ENCODE assay signal across 8 cellular contexts in genomic region chr16:4625617-4626159, GRCh38. TPM values are rescaled to one million over a fixed set of nuclear protein-coding genes. Genes with fewer than 3 reads are reported as not detected.
DNase-seq lines count a peak whose midpoint lies in the region; ATAC-seq, FAIRE-seq and TF ChIP-seq lines count a peak whose summit lies in the region.

No MANE protein-coding gene starts in this region.

- POLR2A ChIA-PET in A549 (lab: Yijun Ruan, JAX) (interaction anchor here (1.0 kb wide), 1 partner anchor 10 kb away, joined by 5 read pairs; no protein-coding TSS in a partner anchor), HCT116 (lab: Charles Lee) (no interaction called here)

- intact Hi-C loops in HCT116 (cut with micrococcal nuclease): no loop called here

- peak overlapping the region; percentile 96 for H3K9ac ChIP-seq in HCT116 (ENCODE audit: low read length)

- H3K9me2 ChIP-seq in HCT116 (ENCODE audit: insufficient read depth): no peaks in the 10 kb centered on the region

- BruUV-seq in HCT116 (replicated peaks; lab: Mats Ljungman, UMichigan): TSS peak; percentile 59

- H3K79me2 ChIP-seq in HCT116 (ENCODE audit: insufficient read depth, low read length): peaks cover 54% of the 10 kb centered on the region

- DNase-seq in A549 (ENCODE audit: low read depth in 1 of 2, low spot score in 1 of 2): no peak
- DNase-seq in HCT116 (ENCODE audit: low read depth, low spot score): no peak
- no peak for DNase-seq in activated naive CD8-positive, alpha-beta T cell treated with anti-CD3 and anti-CD28 coated beads for 36 hours
- DNase-seq in immature natural killer cell: no peak
- DNase-seq in NCI-H187 (lab: John Stamatoyannopoulos, UW): no peak
- DNase-seq in NCI-H82 treated with DMSO at 0.1 percent for 48 hours (lab: John Stamatoyannopoulos, UW; ENCODE audit: unreplicated experiment): no peak
- no peak for DNase-seq in GM03348 (ENCODE audit: low spot score)

- TF ChIP-seq CTCF in A549 (IDR thresholded peaks at IDR 0.05): no peak
- TF ChIP-seq CTCF in HCT116 (IDR thresholded peaks at IDR 0.05 in 2 of 3, conservative IDR thresholded peaks at IDR 0.05 in 1 of 3; ENCODE audit: borderline replicate concordance in 1 of 3, insufficient read depth in 1 of 3, low read depth in 2 of 3, low read length in 2 of 3): no peak

- no peak for TF ChIP-seq RAD21 in A549 (conservative IDR thresholded peaks at IDR 0.05 in 1 of 2, IDR thresholded peaks at IDR 0.05 in 1 of 2)
- no peak for TF ChIP-seq RAD21 in HCT116 (IDR thresholded peaks at IDR 0.05; ENCODE audit: low read depth)

- H3K27me3 ChIP-seq in HCT116 (ENCODE audit: insufficient read depth, low read length): no peaks in the 10 kb centered on the region

- no peak for FAIRE-seq in A549 (lab: Jason Lieb, UNC)

- CTCF ChIA-PET in A549 (lab: Yijun Ruan, JAX) (interaction anchor here (0.7 to 3.0 kb wide), 6 partner anchors 8 to 174 kb away, joined by 3 to 35 read pairs (median 7); no protein-coding TSS in a partner anchor), HCT116 (lab: Charles Lee) (interaction anchor here (1.3 kb wide), 1 partner anchor 10 kb away, joined by 5 read pairs; no protein-coding TSS in a partner anchor)

- H3K4me1 Mint-ChIP-seq in activated naive CD8-positive, alpha-beta T cell treated with anti-CD3 and anti-CD28 coated beads for 36 hours: peaks cover 24% of the 10 kb centered on the region
- peaks cover 38 to 40% of the 10 kb centered on the region in 2 donors for H3K4me1 Mint-ChIP-seq in immature natural killer cell

- peak overlapping the region; percentile 98 for H3K27ac Mint-ChIP-seq in activated naive CD8-positive, alpha-beta T cell treated with anti-CD3 and anti-CD28 coated beads for 36 hours
- peak overlapping the region; percentile 96 to 100 (median 98) for H3K27ac Mint-ChIP-seq in immature natural killer cell

- H3K27ac ChIP-seq in A549 (peak overlapping the region; percentile 94 to 97), HCT116 (ENCODE audit: low read depth, low read length) (peak overlapping the region; percentile 95), temporal lobe (ENCODE audit: low read depth, low read length) (peak overlapping the region; percentile 84)

- no peaks in the 10 kb centered on the region for H3K36me3 ChIP-seq in HCT116 (ENCODE audit: control insufficient read depth in 1 of 2, insufficient read depth in 2 of 2, low read length in 2 of 2)

- no peak for TF ChIP-seq POLR2A in A549 (IDR thresholded peaks at IDR 0.05; ENCODE audit: low read length)
- TF ChIP-seq POLR2A in HCT116 (IDR thresholded peaks at IDR 0.05; ENCODE audit: borderline replicate concordance, extremely low read depth, insufficient read depth, insufficient read length): no peak

- TF ChIP-seq EP300 in A549 (IDR thresholded peaks at IDR 0.05): no peak

- H3K4me1 ChIP-seq in A549 (peaks cover 11% of the 10 kb centered on the region), HCT116 (ENCODE audit: control insufficient read depth in 1 of 2, insufficient read depth in 2 of 2, low read length in 2 of 2) (peaks cover 15 to 21% of the 10 kb centered on the region in 2 experiments)

- no peaks in the 10 kb centered on the region for H3K27me3 Mint-ChIP-seq in activated naive CD8-positive, alpha-beta T cell treated with anti-CD3 and anti-CD28 coated beads for 36 hours
- H3K27me3 Mint-ChIP-seq in immature natural killer cell (ENCODE audit: low read depth in 3 of 3): peaks cover 3 to 12% (median 8%) of the 10 kb centered on the region in 3 donors

- H2AFZ ChIP-seq in HCT116 (ENCODE audit: low read depth, low read length, poor library complexity, severe bottlenecking): no peak overlapping the region

- H3K4me3 Mint-ChIP-seq in activated naive CD8-positive, alpha-beta T cell treated with anti-CD3 and anti-CD28 coated beads for 36 hours: peak overlapping the region; percentile 98
- H3K4me3 Mint-ChIP-seq in immature natural killer cell: peak overlapping the region; percentile 94 to 99 (median 98)

- peaks cover 28% of the 10 kb centered on the region for H3K36me3 Mint-ChIP-seq in activated naive CD8-positive, alpha-beta T cell treated with anti-CD3 and anti-CD28 coated beads for 36 hours
- H3K36me3 Mint-ChIP-seq in immature natural killer cell: no peaks in the 10 kb centered on the region

- RAD21 ChIA-PET in HCT116 (lab: Charles Lee; ENCODE audit: low non-redundant PET in 1 of 2, low total read pairs in 2 of 2, uncharacterized antibody in 2 of 2, unreplicated experiment in 2 of 2): no interaction called here

- no peaks in the 10 kb centered on the region for H3K9me3 Mint-ChIP-seq in activated naive CD8-positive, alpha-beta T cell treated with anti-CD3 and anti-CD28 coated beads for 36 hours
- no peaks in the 10 kb centered on the region for H3K9me3 Mint-ChIP-seq in immature natural killer cell

- H4K20me1 ChIP-seq in HCT116 (ENCODE audit: insufficient read depth): no peaks in the 10 kb centered on the region

- ATAC-seq in A549: peak in 1 of 2 experiments; percentile 7; a peak in 2 of 6 replicates
- no peak for ATAC-seq in HCT116

- H3K4me2 ChIP-seq in A549: peak overlapping the region; percentile 97
- peak overlapping the region; percentile 89 for H3K4me2 ChIP-seq in HCT116 (ENCODE audit: low read length)

- 17% methylated on average over 9 of the region's 9 CpGs for WGBS in A549 (ENCODE audit: missing lambda C conversion rate)

- H3K4me3 ChIP-seq in A549 (peak overlapping the region; percentile 94), HCT116 (replicated peaks in 1 of 2; ENCODE audit: low read depth in 1 of 2, low read length in 2 of 2) (peak overlapping the region; percentile 86 to 87)

- H3K9me3 ChIP-seq in A549: no peaks in the 10 kb centered on the region
- no peaks in the 10 kb centered on the region for H3K9me3 ChIP-seq in HCT116 (ENCODE audit: control insufficient read depth in 1 of 2, insufficient read depth in 1 of 2, low read depth in 1 of 2, low read length in 2 of 2)

TF ChIP-seq in A549, 52 proteins besides CTCF, POLR2A, EP300 and RAD21 (continues in another document):
- TF ChIP-seq ZC3H11A (IDR thresholded peaks at IDR 0.05) (no peak), TFCP2L1 (CRISPR knock-in tag; IDR thresholded peaks at IDR 0.05) (no peak), NR3C1 (IDR thresholded peaks at IDR 0.05) (no peak), BHLHE40 (IDR thresholded peaks at IDR 0.05; ENCODE audit: low read depth, low read length) (no peak), CHD4 (IDR thresholded peaks at IDR 0.05; ENCODE audit: borderline replicate concordance) (no peak), JUNB (IDR thresholded peaks at IDR 0.05) (no peak), TP53 (CRISPR knock-in tag; IDR thresholded peaks at IDR 0.05) (no peak), HOXB5 (CRISPR knock-in tag; IDR thresholded peaks at IDR 0.05) (no peak)
- TF ChIP-seq, protein P1, sequence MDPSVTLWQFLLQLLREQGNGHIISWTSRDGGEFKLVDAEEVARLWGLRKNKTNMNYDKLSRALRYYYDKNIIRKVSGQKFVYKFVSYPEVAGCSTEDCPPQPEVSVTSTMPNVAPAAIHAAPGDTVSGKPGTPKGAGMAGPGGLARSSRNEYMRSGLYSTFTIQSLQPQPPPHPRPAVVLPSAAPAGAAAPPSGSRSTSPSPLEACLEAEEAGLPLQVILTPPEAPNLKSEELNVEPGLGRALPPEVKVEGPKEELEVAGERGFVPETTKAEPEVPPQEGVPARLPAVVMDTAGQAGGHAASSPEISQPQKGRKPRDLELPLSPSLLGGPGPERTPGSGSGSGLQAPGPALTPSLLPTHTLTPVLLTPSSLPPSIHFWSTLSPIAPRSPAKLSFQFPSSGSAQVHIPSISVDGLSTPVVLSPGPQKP (IDR thresholded peaks at IDR 0.05; ENCODE audit: low read depth, low read length): no peak

TF ChIP-seq in HCT116, 20 proteins besides CTCF, POLR2A, EP300 and RAD21 (continues in another document):
- TF ChIP-seq, protein P2, sequence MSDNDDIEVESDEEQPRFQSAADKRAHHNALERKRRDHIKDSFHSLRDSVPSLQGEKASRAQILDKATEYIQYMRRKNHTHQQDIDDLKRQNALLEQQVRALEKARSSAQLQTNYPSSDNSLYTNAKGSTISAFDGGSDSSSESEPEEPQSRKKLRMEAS (IDR thresholded peaks at IDR 0.05): no peak
- TF ChIP-seq ZNF274 (IDR thresholded peaks at IDR 0.05; ENCODE audit: low read depth, low read length) (no peak), SIN3A (IDR thresholded peaks at IDR 0.05; ENCODE audit: low read depth) (no peak)

RNA-seq across cellular contexts. Expression of gene MGRN1, which starts 1.1 kb away (rescaled TPM):
- polyA plus RNA-seq in A549 (2011; rRNA removed): 4.3 and 8.2 TPM in 2 replicates
- 13.8 and 18.5 TPM in 2 replicates for polyA plus RNA-seq in A549 (2012; cell fraction: cytosol; rRNA removed)
- polyA plus RNA-seq in A549 (2012; cell fraction: nucleus; rRNA removed): 34.4 and 34.6 TPM in 2 replicates
- 28.2 to 30.6 TPM (median 29.9 TPM) in 3 replicates for polyA plus RNA-seq in A549 (2017; fragmentation: RNase III; extraction: RNeasy Plus Mini Kit Qiagen cat#74134 plus additional on column Dnase treatment)
- polyA minus RNA-seq in A549 (2011; rRNA and poly(A)+ RNA removed): 10.7 and 16.5 TPM in 2 replicates
- total RNA-seq in HCT116 (2021; ENCODE audit: unreplicated experiment): 50.6 TPM
- 26.2 and 33.7 TPM in 2 replicates for polyA plus RNA-seq in HCT116 (2012)
- total RNA-seq in activated naive CD8-positive, alpha-beta T cell treated with anti-CD3 and anti-CD28 coated beads for 36 hours: 10 to 100 TPM; 63.7 to 64.3 TPM
- 10 to 100 TPM in 1 of 3 donors, 1 to 10 TPM in 2; 2.3 to 13.2 (median 3.5) TPM for polyA plus RNA-seq in immature natural killer cell
- total RNA-seq in temporal lobe: 51.1 TPM

RNA-seq across cellular contexts. Expression of gene UBALD1, which starts 11.0 kb away (rescaled TPM):
- polyA plus RNA-seq in A549 (2011; rRNA removed) (10.0 and 10.2 TPM in 2 replicates), A549 (2017; fragmentation: RNase III; extraction: RNeasy Plus Mini Kit Qiagen cat#74134 plus additional on column Dnase treatment) (33.2 to 36.6 TPM (median 34.1 TPM) in 3 replicates), immature natural killer cell (10 to 100 TPM in 1 of 3 donors, 1 to 10 TPM in 2; 2.3 to 11.8 (median 6.5) TPM)
- polyA plus RNA-seq in A549 (2012; cell fraction: cytosol; rRNA removed): 52.3 and 75.7 TPM in 2 replicates
- polyA plus RNA-seq in A549 (2012; cell fraction: nucleus; rRNA removed): 126 and 212 TPM in 2 replicates
- polyA minus RNA-seq in A549 (2011; rRNA and poly(A)+ RNA removed): 6.7 and 10.2 TPM in 2 replicates
- total RNA-seq in HCT116 (2021; ENCODE audit: unreplicated experiment) (45.9 TPM), temporal lobe (3.2 TPM)
- polyA plus RNA-seq in HCT116 (2012): 24.9 and 39.8 TPM in 2 replicates
- 10 to 100 TPM; 21.3 to 25.4 TPM for total RNA-seq in activated naive CD8-positive, alpha-beta T cell treated with anti-CD3 and anti-CD28 coated beads for 36 hours
